In genomic region chr19:56176881-56177280, GRCh38 we compare ENCODE assay signal across 31 cellular contexts. TPM values are rescaled to one million over a fixed set of nuclear protein-coding genes. Genes with fewer than 3 reads are reported as not detected.
"Had no signal": no experiment of that assay in that cellular context is flagged by ENCODE, and none has a peak within 500 bp of the region (broad histone marks: within the 10 kb centered on the region; RNA-seq: fewer than 3 reads in every experiment).

No MANE protein-coding gene starts in this region.

- H2AFZ ChIP-seq: parathyroid adenoma had no signal

- DNase-seq: activated B cell treated with CpG ODN at 0.5 μM for 24 hours; activated CD4-positive, alpha-beta T cell treated with anti-CD3 and anti-CD28 coated beads for 36 hours; activated CD4-positive, alpha-beta T cell treated with anti-CD3 and anti-CD28 coated beads, Interleukin-2, amount 50 U/mL, for 4 hours; activated CD8-positive, alpha-beta memory T cell treated with anti-CD3 and anti-CD28 coated beads for 24 hours; activated CD8-positive, alpha-beta memory T cell treated with anti-CD3 and anti-CD28 coated beads, Interleukin-2, amount 50 U/mL, for 4 hours; activated naive CD4-positive, alpha-beta T cell; activated naive CD8-positive, alpha-beta T cell treated with anti-CD3 and anti-CD28 coated beads, Interleukin-2, amount 10 ng/mL, durations not matched to agents 7 days and 5 days; activated T-cell treated with anti-CD3 and anti-CD28 coated beads, Interleukin-2, amount 50 U/mL, for 24 hours; amniotic stem cell; colonic mucosa; dorsolateral prefrontal cortex; esophagus squamous epithelium; gastrocnemius medialis; hippocampal formation; left ventricle myocardium superior; mammary epithelial cell; natural killer cell; nucleus accumbens; right cardiac atrium; stimulated activated CD4-positive, alpha-beta T cell treated with anti-CD3 and anti-CD28 coated beads, Interleukin-4, amount 100 ng/mL, for 4 hours; stimulated activated naive CD8-positive, alpha-beta T cell treated with anti-CD3 and anti-CD28 coated beads, Interleukin-15, Interleukin-2, amounts not matched to agents 100 U/mL and 50 U/mL, for 24 hours; T1000; thyroid gland; upper lobe of right lung had no signal

- H3K9ac ChIP-seq: parathyroid adenoma had no signal

- H3K27me3 ChIP-seq: thyroid gland had no signal

- H3K4me1 ChIP-seq: breast epithelium, colonic mucosa, gastrocnemius medialis, parathyroid adenoma, thyroid gland had no signal

- H3K9me3 ChIP-seq: breast epithelium, colonic mucosa, esophagus squamous epithelium, gastrocnemius medialis, thyroid gland, upper lobe of right lung had no signal

- H3K9me3 Mint-ChIP-seq: activated B cell treated with CpG ODN at 0.5 μM for 24 hours; activated naive CD8-positive, alpha-beta T cell treated with anti-CD3 and anti-CD28 coated beads, Interleukin-2, amount 10 ng/mL, durations not matched to agents 7 days and 5 days; activated T-cell treated with anti-CD3 and anti-CD28 coated beads, Interleukin-2, amount 50 U/mL, for 24 hours; activated T-helper 17 cell treated with anti-CD3 and anti-CD28 coated beads, Interleukin-2, amount 50 U/mL, for 72 hours; central memory CD8-positive, alpha-beta T cell; mesothelial cell of epicardium; natural killer cell had no signal

- H3K79me2 ChIP-seq: parathyroid adenoma had no signal

- H3K27me3 Mint-ChIP-seq: activated CD4-positive, alpha-beta T cell treated with anti-CD3 and anti-CD28 coated beads for 36 hours; activated T-cell treated with anti-CD3 and anti-CD28 coated beads, Interleukin-2, amount 50 U/mL, for 24 hours had no signal

- H3K27ac ChIP-seq: breast epithelium, colonic mucosa, dorsolateral prefrontal cortex, esophagus squamous epithelium, gastrocnemius medialis, parathyroid adenoma, thyroid gland, upper lobe of right lung had no signal

- H3K4me3 Mint-ChIP-seq: activated B cell treated with CpG ODN at 0.5 μM for 24 hours; activated CD4-positive, alpha-beta T cell treated with anti-CD3 and anti-CD28 coated beads for 36 hours; activated naive CD8-positive, alpha-beta T cell treated with anti-CD3 and anti-CD28 coated beads, Interleukin-2, amount 10 ng/mL, durations not matched to agents 7 days and 5 days; activated T-cell treated with anti-CD3 and anti-CD28 coated beads, Interleukin-2, amount 50 U/mL, for 24 hours; activated T-helper 17 cell treated with anti-CD3 and anti-CD28 coated beads, Interleukin-2, amount 50 U/mL, for 72 hours; central memory CD8-positive, alpha-beta T cell; mesothelial cell of epicardium; natural killer cell had no signal

- H3K36me3 Mint-ChIP-seq: activated naive CD8-positive, alpha-beta T cell treated with anti-CD3 and anti-CD28 coated beads, Interleukin-2, amount 10 ng/mL, durations not matched to agents 7 days and 5 days; mesothelial cell of epicardium; natural killer cell had no signal

- H3K27ac Mint-ChIP-seq: activated B cell treated with CpG ODN at 0.5 μM for 24 hours; activated CD4-positive, alpha-beta T cell treated with anti-CD3 and anti-CD28 coated beads for 36 hours; activated naive CD8-positive, alpha-beta T cell treated with anti-CD3 and anti-CD28 coated beads, Interleukin-2, amount 10 ng/mL, durations not matched to agents 7 days and 5 days; activated T-cell treated with anti-CD3 and anti-CD28 coated beads, Interleukin-2, amount 50 U/mL, for 24 hours; activated T-helper 17 cell treated with anti-CD3 and anti-CD28 coated beads, Interleukin-2, amount 50 U/mL, for 72 hours; mesothelial cell of epicardium; natural killer cell had no signal

- H3K4me1 Mint-ChIP-seq: activated T-helper 17 cell treated with anti-CD3 and anti-CD28 coated beads, Interleukin-2, amount 50 U/mL, for 72 hours; mesothelial cell of epicardium had no signal

RNA-seq across cellular contexts. Expression of gene GALP, which starts 1.1 kb away (rescaled TPM):
- total RNA-seq: activated B cell treated with CpG ODN at 0.5 μM for 24 hours; activated CD4-positive, alpha-beta T cell treated with anti-CD3 and anti-CD28 coated beads for 36 hours; activated naive CD8-positive, alpha-beta T cell treated with anti-CD3 and anti-CD28 coated beads, Interleukin-2, amount 10 ng/mL, durations not matched to agents 7 days and 5 days; activated T-helper 17 cell treated with anti-CD3 and anti-CD28 coated beads, Interleukin-2, amount 50 U/mL, for 72 hours; breast epithelium; colonic mucosa; dorsolateral prefrontal cortex; esophagus squamous epithelium; gastrocnemius medialis; left ventricle myocardium superior; mammary epithelial cell; mesothelial cell of epicardium; natural killer cell; pulmonary artery endothelial cell; right cardiac atrium; subcutaneous adipose tissue; thyroid gland; upper lobe of right lung had no signal

RNA-seq across cellular contexts. Expression of gene ZSCAN5B, which starts 20.7 kb away (rescaled TPM):
- total RNA-seq: activated B cell treated with CpG ODN at 0.5 μM for 24 hours; activated CD4-positive, alpha-beta T cell treated with anti-CD3 and anti-CD28 coated beads for 36 hours; breast epithelium; colonic mucosa; esophagus squamous epithelium; gastrocnemius medialis; left ventricle myocardium superior; mammary epithelial cell; natural killer cell; pulmonary artery endothelial cell; right cardiac atrium; subcutaneous adipose tissue; thyroid gland had no signal

RNA-seq across cellular contexts. Expression of gene ZSCAN5C, which starts 25.2 kb away (rescaled TPM):
- total RNA-seq: activated B cell treated with CpG ODN at 0.5 μM for 24 hours; activated CD4-positive, alpha-beta T cell treated with anti-CD3 and anti-CD28 coated beads for 36 hours; activated naive CD8-positive, alpha-beta T cell treated with anti-CD3 and anti-CD28 coated beads, Interleukin-2, amount 10 ng/mL, durations not matched to agents 7 days and 5 days; activated T-helper 17 cell treated with anti-CD3 and anti-CD28 coated beads, Interleukin-2, amount 50 U/mL, for 72 hours; breast epithelium; colonic mucosa; dorsolateral prefrontal cortex; esophagus squamous epithelium; gastrocnemius medialis; left ventricle myocardium superior; mammary epithelial cell; mesothelial cell of epicardium; natural killer cell; pulmonary artery endothelial cell; right cardiac atrium; subcutaneous adipose tissue; thyroid gland; upper lobe of right lung had no signal
